16 cellular contexts compared by ENCODE assay signal in genomic region chr6:159899994-159900745, GRCh38. TPM values are rescaled to one million over a fixed set of nuclear protein-coding genes. Genes with fewer than 3 reads are reported as not detected.
DNase-seq lines count a peak whose midpoint lies in the region; ATAC-seq, FAIRE-seq and TF ChIP-seq lines count a peak whose summit lies in the region.
"Had no signal": no experiment of that assay in that cellular context is flagged by ENCODE, and none has a peak within 500 bp of the region (broad histone marks: within the 10 kb centered on the region; RNA-seq: fewer than 3 reads in every experiment).

No MANE protein-coding gene starts in this region.

- DNase-seq in EH (ENCODE audit: low read depth): peak; percentile 99
- DNase-seq in RCC 7860 (ENCODE audit: low spot score): peak; percentile 75
- DNase-seq in epithelial cell of esophagus (ENCODE audit: low read depth): peak; percentile 36
- DNase-seq in osteocyte (ENCODE audit: extremely low spot score, unreplicated experiment): no peak
- no peak for DNase-seq in stimulated activated naive B cell treated with anti-CD40 and anti-IgM and Interleukin-4, amounts not matched to agents 10 μg/mL and 1 μg/mL and 100 μg/mL, for 72 hours
- no peak for DNase-seq in CD1c-positive myeloid dendritic cell (ENCODE audit: extremely low spot score)
- DNase-seq in heart left ventricle: no peak
- no peak for DNase-seq in transverse colon
- DNase-seq: cerebellar nuclear complex, hypothalamus, NCI-H2171, RPMI8226, small intestine had no signal

- peak overlapping the region; percentile 64 for H3K4me3 Mint-ChIP-seq in osteocyte (ENCODE audit: unreplicated experiment)
- H3K4me3 Mint-ChIP-seq in stimulated activated naive B cell treated with anti-CD40 and anti-IgM and Interleukin-4, amounts not matched to agents 10 μg/mL and 1 μg/mL and 100 μg/mL, for 72 hours: no peak overlapping the region
- H3K4me3 Mint-ChIP-seq: activated T-helper 1 cell treated with anti-CD3 and anti-CD28 coated beads, Interleukin-12 subunit alpha, Interleukin-12 subunit beta, Interleukin-2, Interleukin-4 antibody, amounts not matched to agents 30 ng/mL and 10 ng/mL and 1 ng/mL, durations not matched to agents 14 hours and 24 hours and 36 hours; IgD-negative memory B cell had no signal

- H3K27ac Mint-ChIP-seq in osteocyte (ENCODE audit: unreplicated experiment): peak overlapping the region; percentile 86
- no peak overlapping the region for H3K27ac Mint-ChIP-seq in stimulated activated naive B cell treated with anti-CD40 and anti-IgM and Interleukin-4, amounts not matched to agents 10 μg/mL and 1 μg/mL and 100 μg/mL, for 72 hours
- H3K27ac Mint-ChIP-seq: activated T-helper 1 cell treated with anti-CD3 and anti-CD28 coated beads, Interleukin-12 subunit alpha, Interleukin-12 subunit beta, Interleukin-2, Interleukin-4 antibody, amounts not matched to agents 30 ng/mL and 10 ng/mL and 1 ng/mL, durations not matched to agents 14 hours and 24 hours and 36 hours; IgD-negative memory B cell had no signal

- H3K4me3 ChIP-seq in epithelial cell of esophagus (ENCODE audit: low read length): no peak overlapping the region
- no peak overlapping the region for H3K4me3 ChIP-seq in heart left ventricle
- no peak overlapping the region for H3K4me3 ChIP-seq in transverse colon

- no peaks in the 10 kb centered on the region for H3K9me3 Mint-ChIP-seq in osteocyte (ENCODE audit: unreplicated experiment)
- H3K9me3 Mint-ChIP-seq in stimulated activated naive B cell treated with anti-CD40 and anti-IgM and Interleukin-4, amounts not matched to agents 10 μg/mL and 1 μg/mL and 100 μg/mL, for 72 hours: peaks cover 0 to 2% of the 10 kb centered on the region in 2 donors
- H3K9me3 Mint-ChIP-seq: activated T-helper 1 cell treated with anti-CD3 and anti-CD28 coated beads, Interleukin-12 subunit alpha, Interleukin-12 subunit beta, Interleukin-2, Interleukin-4 antibody, amounts not matched to agents 30 ng/mL and 10 ng/mL and 1 ng/mL, durations not matched to agents 14 hours and 24 hours and 36 hours had no signal

- H3K4me1 ChIP-seq in heart left ventricle: no peaks in the 10 kb centered on the region
- no peaks in the 10 kb centered on the region for H3K4me1 ChIP-seq in transverse colon

- H3K36me3 ChIP-seq in heart left ventricle (no peaks in the 10 kb centered on the region), transverse colon (no peaks in the 10 kb centered on the region)

- H3K36me3 Mint-ChIP-seq in osteocyte (ENCODE audit: unreplicated experiment): no peaks in the 10 kb centered on the region
- H3K36me3 Mint-ChIP-seq in stimulated activated naive B cell treated with anti-CD40 and anti-IgM and Interleukin-4, amounts not matched to agents 10 μg/mL and 1 μg/mL and 100 μg/mL, for 72 hours: no peaks in the 10 kb centered on the region
- H3K36me3 Mint-ChIP-seq: IgD-negative memory B cell had no signal

- WGBS in heart left ventricle, 4 donors: 75 to 78% (median 76%) methylated on average over 15 of the region's 15 CpGs
- 70 to 86% methylated on average over 15 of the region's 15 CpGs for WGBS in transverse colon (ENCODE audit: low coverage in 1 of 2), 2 donors

- H3K27ac ChIP-seq in heart left ventricle: no peak overlapping the region
- no peak overlapping the region for H3K27ac ChIP-seq in transverse colon

- H3K27me3 Mint-ChIP-seq in osteocyte (ENCODE audit: unreplicated experiment): no peaks in the 10 kb centered on the region
- H3K27me3 Mint-ChIP-seq in stimulated activated naive B cell treated with anti-CD40 and anti-IgM and Interleukin-4, amounts not matched to agents 10 μg/mL and 1 μg/mL and 100 μg/mL, for 72 hours: peaks cover 3 to 17% of the 10 kb centered on the region in 2 donors
- H3K27me3 Mint-ChIP-seq: IgD-negative memory B cell had no signal

- FAIRE-seq in RCC 7860 (lab: Jason Lieb, UNC): no peak
- FAIRE-seq: small intestine had no signal

- in situ Hi-C loops in transverse colon (cut with MboI; ENCODE audit: low pct_ligation_motif_present in 1 of 4, low pct_unique_long_range_greater_than_20kb in 1 of 4, low sequenced_read_pairs in 3 of 4): no loop called here

- H3K9me3 ChIP-seq in heart left ventricle (no peaks in the 10 kb centered on the region), transverse colon (no peaks in the 10 kb centered on the region)

- ATAC-seq in stimulated activated naive B cell treated with anti-CD40 and anti-IgM and Interleukin-4, amounts not matched to agents 10 μg/mL and 1 μg/mL and 100 μg/mL, for 72 hours (replicated peaks): no peak
- ATAC-seq in heart left ventricle: no peak

- intact Hi-C loops in heart left ventricle (cut with DNase I): no loop called here
- intact Hi-C loops in transverse colon (cut with DNase I; ENCODE audit: low total_unique reads): no loop called here

- TF ChIP-seq CTCF in epithelial cell of esophagus (IDR thresholded peaks at IDR 0.05; ENCODE audit: insufficient read depth, low read depth, low read length, missing control alignments) (no peak), osteocyte (IDR thresholded peaks at IDR 0.05) (no peak), heart left ventricle (IDR thresholded peaks at IDR 0.05) (no peak), transverse colon (IDR thresholded peaks at IDR 0.05) (no peak)

- no peak for TF ChIP-seq EP300 in transverse colon (IDR thresholded peaks at IDR 0.05; ENCODE audit: low read depth)

- no peak for TF ChIP-seq POLR2A in heart left ventricle (IDR thresholded peaks at IDR 0.05)
- no peak for TF ChIP-seq POLR2A in transverse colon (IDR thresholded peaks at IDR 0.05)

- no peaks in the 10 kb centered on the region for H3K27me3 ChIP-seq in heart left ventricle
- H3K27me3 ChIP-seq in transverse colon: no peaks in the 10 kb centered on the region

- H3K4me1 Mint-ChIP-seq in osteocyte (ENCODE audit: unreplicated experiment): peaks cover 23% of the 10 kb centered on the region
- H3K4me1 Mint-ChIP-seq in stimulated activated naive B cell treated with anti-CD40 and anti-IgM and Interleukin-4, amounts not matched to agents 10 μg/mL and 1 μg/mL and 100 μg/mL, for 72 hours: no peaks in the 10 kb centered on the region
- H3K4me1 Mint-ChIP-seq: IgD-negative memory B cell had no signal

RNA-seq across cellular contexts. Expression of gene MAS1, which starts 9.4 kb away (rescaled TPM):
- total RNA-seq in osteocyte (not detected in 2 replicates), heart left ventricle (under 1 TPM in 2 of 9 donors, not detected in 7; 0.05 to 0.08 TPM), transverse colon (not detected)
- polyA plus RNA-seq in heart left ventricle: not detected
- total RNA-seq: activated T-helper 1 cell treated with anti-CD3 and anti-CD28 coated beads, Interleukin-12 subunit alpha, Interleukin-12 subunit beta, Interleukin-2, Interleukin-4 antibody, amounts not matched to agents 30 ng/mL and 10 ng/mL and 1 ng/mL, durations not matched to agents 14 hours and 24 hours and 36 hours; mucosa of gallbladder had no signal
- polyA plus RNA-seq: IgD-negative memory B cell, small intestine had no signal

Comparison
In these comparisons a context has a peak if more than half of its experiments do, and no peak if none do; other contexts are left out.
1. DNase-seq: peak in EH (single experiment), RCC 7860 (single experiment) and epithelial cell of esophagus (single experiment); none in osteocyte (single experiment), stimulated activated naive B cell treated with anti-CD40 and anti-IgM and Interleukin-4, amounts not matched to agents 10 μg/mL and 1 μg/mL and 100 μg/mL, for 72 hours (single experiment), CD1c-positive myeloid dendritic cell (single experiment), heart left ventricle (0 of 5) and transverse colon (single experiment).